8 cellular contexts compared by ENCODE assay signal in genomic region chr4:159455675-159456235, GRCh38.
DNase-seq lines count a peak whose midpoint lies in the region; ATAC-seq and TF ChIP-seq lines count a peak whose summit lies in the region.

No MANE protein-coding gene starts in this region.

- H3K4me1 ChIP-seq in mesendoderm (ENCODE audit: control insufficient read depth, low read depth, low read length): no peaks in the 10 kb centered on the region

- no peaks in the 10 kb centered on the region for H3K79me2 ChIP-seq in mesendoderm (ENCODE audit: control insufficient read depth, insufficient read depth, low read length)

- H3K36me3 ChIP-seq in brain microvascular endothelial cell (replicated peaks): no peaks in the 10 kb centered on the region
- no peaks in the 10 kb centered on the region for H3K36me3 ChIP-seq in mesendoderm (ENCODE audit: control insufficient read depth, insufficient read depth, low read length)

- no peak overlapping the region for H4K5ac ChIP-seq in mesendoderm (ENCODE audit: low read length)

- H3K4me3 Mint-ChIP-seq in activated naive CD4-positive, alpha-beta T cell treated with anti-CD3 and anti-CD28 coated beads for 36 hours: no peak overlapping the region
- no peak overlapping the region for H3K4me3 Mint-ChIP-seq in activated naive CD4-positive, alpha-beta T cell treated with anti-CD3 and anti-CD28 coated beads, Interleukin-2, amount 10 ng/mL, durations not matched to agents 7 days and 5 days

- H3K27ac ChIP-seq in brain microvascular endothelial cell (no peak overlapping the region), mesendoderm (ENCODE audit: low read depth, low read length) (no peak overlapping the region)

- no peak overlapping the region for H3K4me2 ChIP-seq in mesendoderm (ENCODE audit: low read length)

- no peak overlapping the region for H2BK120ac ChIP-seq in mesendoderm (ENCODE audit: low read depth, low read length)

- no peak overlapping the region for H3K56ac ChIP-seq in mesendoderm (ENCODE audit: low read length)

- H4K8ac ChIP-seq in mesendoderm (ENCODE audit: low read depth, low read length): no peak overlapping the region

- no peak overlapping the region for H3K18ac ChIP-seq in mesendoderm (ENCODE audit: low read length)

- DNase-seq in activated naive CD4-positive, alpha-beta T cell treated with anti-CD3 and anti-CD28 coated beads for 36 hours: peak; percentile 13
- DNase-seq in activated naive CD4-positive, alpha-beta T cell treated with anti-CD3 and anti-CD28 coated beads, Interleukin-2, amount 10 ng/mL, durations not matched to agents 7 days and 5 days: no peak
- DNase-seq in NCI-H345 treated with DMSO at 0.1 percent for 48 hours (lab: John Stamatoyannopoulos, UW; ENCODE audit: unreplicated experiment): peak; percentile 3
- DNase-seq in brain microvascular endothelial cell: peak; percentile 62
- DNase-seq in mesendoderm: peak; percentile 65
- no peak for DNase-seq in activated effector memory CD4-positive, alpha-beta T cell treated with anti-CD3 and anti-CD28 coated beads, Interleukin-2, amount 50 U/mL, for 16 hours
- DNase-seq in activated CD8-positive, alpha-beta memory T cell treated with anti-CD3 and anti-CD28 coated beads, Interleukin-2, amount 50 U/mL, for 48 hours: no peak

- H3K79me1 ChIP-seq in mesendoderm (ENCODE audit: low read length): no peaks in the 10 kb centered on the region

- no peak overlapping the region for H3K23ac ChIP-seq in mesendoderm (ENCODE audit: low read length)

- no peaks in the 10 kb centered on the region for H3K9me3 Mint-ChIP-seq in activated naive CD4-positive, alpha-beta T cell treated with anti-CD3 and anti-CD28 coated beads for 36 hours
- H3K9me3 Mint-ChIP-seq in activated naive CD4-positive, alpha-beta T cell treated with anti-CD3 and anti-CD28 coated beads, Interleukin-2, amount 10 ng/mL, durations not matched to agents 7 days and 5 days: no peaks in the 10 kb centered on the region

- H3K4me3 ChIP-seq in brain microvascular endothelial cell (ENCODE audit: low read depth, low read length) (no peak overlapping the region), mesendoderm (ENCODE audit: low read length) (no peak overlapping the region)

- H3K4me1 Mint-ChIP-seq in activated naive CD4-positive, alpha-beta T cell treated with anti-CD3 and anti-CD28 coated beads for 36 hours (ENCODE audit: low read depth): no peaks in the 10 kb centered on the region
- H3K4me1 Mint-ChIP-seq in activated naive CD4-positive, alpha-beta T cell treated with anti-CD3 and anti-CD28 coated beads, Interleukin-2, amount 10 ng/mL, durations not matched to agents 7 days and 5 days: no peaks in the 10 kb centered on the region

- H3K4ac ChIP-seq in mesendoderm (ENCODE audit: low read depth, low read length): no peak overlapping the region

- no peak overlapping the region for H3K9ac ChIP-seq in mesendoderm (ENCODE audit: low read length)

- ATAC-seq in HG02759 (IDR thresholded peaks at IDR 0.05; ENCODE audit: unreplicated experiment): peak; percentile 64

- in situ Hi-C loops in brain microvascular endothelial cell (cut with HindIII; ENCODE audit: low pct_ligation_motif_present, low sequenced_read_pairs): no loop called here

- TF ChIP-seq CTCF in brain microvascular endothelial cell (IDR thresholded peaks at IDR 0.05; ENCODE audit: low read depth, low read length, missing control alignments): peak; percentile 85

- no CpG with 5 or more reads among the region's 3 CpGs for WGBS in mesendoderm (ENCODE audit: extremely low coverage, insufficient coverage, low lambda C conversion rate)

- CTCF ChIA-PET in activated naive CD4-positive, alpha-beta T cell treated with anti-CD3 and anti-CD28 coated beads for 36 hours (lab: Charles Lee): interaction anchor here (0.6 to 0.7 kb wide), 3 partner anchors 60 to 1286 kb away, joined by 3 read pairs; no protein-coding TSS in a partner anchor
- CTCF ChIA-PET in activated naive CD4-positive, alpha-beta T cell treated with anti-CD3 and anti-CD28 coated beads, Interleukin-2, amount 10 ng/mL, durations not matched to agents 7 days and 5 days (lab: Charles Lee): interaction anchor here (0.7 to 1.3 kb wide), 5 partner anchors 12 to 1200 kb away, joined by 3 to 4 read pairs (median 3); no protein-coding TSS in a partner anchor

- H3K27ac Mint-ChIP-seq in activated naive CD4-positive, alpha-beta T cell treated with anti-CD3 and anti-CD28 coated beads for 36 hours: no peak overlapping the region
- H3K27ac Mint-ChIP-seq in activated naive CD4-positive, alpha-beta T cell treated with anti-CD3 and anti-CD28 coated beads, Interleukin-2, amount 10 ng/mL, durations not matched to agents 7 days and 5 days: no peak overlapping the region

- no peak overlapping the region for H2BK15ac ChIP-seq in mesendoderm (replicated peaks; ENCODE audit: low read depth)

- no peak overlapping the region for H2AK5ac ChIP-seq in mesendoderm (ENCODE audit: low read length)

- no peaks in the 10 kb centered on the region for H3K36me3 Mint-ChIP-seq in activated naive CD4-positive, alpha-beta T cell treated with anti-CD3 and anti-CD28 coated beads for 36 hours (ENCODE audit: low read depth)
- no peaks in the 10 kb centered on the region for H3K36me3 Mint-ChIP-seq in activated naive CD4-positive, alpha-beta T cell treated with anti-CD3 and anti-CD28 coated beads, Interleukin-2, amount 10 ng/mL, durations not matched to agents 7 days and 5 days

- H3K27me3 ChIP-seq in brain microvascular endothelial cell (replicated peaks) (no peaks in the 10 kb centered on the region), mesendoderm (ENCODE audit: insufficient read depth, low read length, poor library complexity) (no peaks in the 10 kb centered on the region)

- intact Hi-C loops in activated naive CD4-positive, alpha-beta T cell treated with anti-CD3 and anti-CD28 coated beads for 36 hours (cut with micrococcal nuclease): no loop called here

- H3K27me3 Mint-ChIP-seq in activated naive CD4-positive, alpha-beta T cell treated with anti-CD3 and anti-CD28 coated beads for 36 hours (ENCODE audit: low read depth): peaks cover 3% of the 10 kb centered on the region
- H3K27me3 Mint-ChIP-seq in activated naive CD4-positive, alpha-beta T cell treated with anti-CD3 and anti-CD28 coated beads, Interleukin-2, amount 10 ng/mL, durations not matched to agents 7 days and 5 days: no peaks in the 10 kb centered on the region

- H2BK5ac ChIP-seq in mesendoderm (ENCODE audit: low read length): no peak overlapping the region

Comparison
In these comparisons a context has a peak if more than half of its experiments do, and no peak if none do; other contexts are left out.
1. DNase-seq: peak in activated naive CD4-positive, alpha-beta T cell treated with anti-CD3 and anti-CD28 coated beads for 36 hours (single experiment), NCI-H345 treated with DMSO at 0.1 percent for 48 hours (single experiment), brain microvascular endothelial cell (single experiment) and mesendoderm (single experiment); none in activated naive CD4-positive, alpha-beta T cell treated with anti-CD3 and anti-CD28 coated beads, Interleukin-2, amount 10 ng/mL, durations not matched to agents 7 days and 5 days (single experiment), activated effector memory CD4-positive, alpha-beta T cell treated with anti-CD3 and anti-CD28 coated beads, Interleukin-2, amount 50 U/mL, for 16 hours (single experiment) and activated CD8-positive, alpha-beta memory T cell treated with anti-CD3 and anti-CD28 coated beads, Interleukin-2, amount 50 U/mL, for 48 hours (single experiment).